Comparison of ENCODE assay signal across 9 cellular contexts in the genomic region with DNA sequence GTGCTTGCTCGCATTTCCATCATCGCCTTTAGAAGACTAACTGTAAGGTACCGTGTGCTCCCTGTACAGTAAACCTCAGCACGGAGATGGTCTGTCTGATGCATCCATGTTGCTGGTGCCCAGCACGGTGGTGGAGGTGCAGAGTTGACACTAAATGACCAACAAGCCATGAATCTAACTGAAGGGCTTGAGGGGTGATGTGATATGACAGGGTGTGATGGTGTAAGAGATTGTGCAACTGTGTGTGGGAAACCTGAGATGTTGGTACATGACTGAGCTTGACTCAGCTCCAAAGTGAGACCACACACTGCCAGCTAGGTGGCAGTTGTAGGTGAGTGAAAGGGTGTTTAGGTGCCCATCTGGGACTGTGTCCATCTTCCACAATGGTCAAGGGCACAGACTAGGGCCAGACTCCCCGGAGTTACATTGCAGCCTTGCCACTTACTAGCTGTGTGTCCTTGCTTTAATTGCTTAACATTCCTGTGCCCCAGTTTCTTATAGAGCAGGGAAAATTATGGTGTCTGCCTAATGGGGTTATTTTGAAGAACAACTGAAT. TPM values are rescaled to one million over a fixed set of nuclear protein-coding genes. Genes with fewer than 3 reads are reported as not detected.
DNase-seq lines count a peak whose midpoint lies in the region; ATAC-seq lines count a peak whose summit lies in the region.
"Had no signal": no experiment of that assay in that cellular context is flagged by ENCODE, and none has a peak within 500 bp of the region (broad histone marks: within the 10 kb centered on the region; RNA-seq: fewer than 3 reads in every experiment).

No MANE protein-coding gene starts in this region.

- no CpG with 5 or more reads among the region's 6 CpGs for WGBS in neuronal stem cell (ENCODE audit: extremely low coverage in 2 of 2, insufficient read length in 2 of 2, insufficient replicate concordance in 1 of 2), 2 donors

- no peak overlapping the region for H3K18ac ChIP-seq in neuronal stem cell (ENCODE audit: low read length)

- no peak for DNase-seq in activated CD4-positive, CD25-positive, alpha-beta regulatory T cell treated with anti-CD3 and anti-CD28 coated beads, Interleukin-2, amount 50 U/mL, for 72 hours
- peak; percentile 72 for DNase-seq in glomerular visceral epithelial cell (ENCODE audit: extremely low spot score)
- DNase-seq in substantia nigra (lab: John Stamatoyannopoulos, UW), result no peak
- DNase-seq in iPS-NIHi7 (ENCODE audit: extremely low spot score), result no peak
- DNase-seq in neuronal stem cell (ENCODE audit: low spot score), result no peak

- no peaks in the 10 kb centered on the region for H3K27me3 ChIP-seq in neuronal stem cell (ENCODE audit: control insufficient read depth in 3 of 3, insufficient read depth in 3 of 3, low read depth in 1 of 3, low read length in 3 of 3)

- no peak overlapping the region for H2BK15ac ChIP-seq in neuronal stem cell (ENCODE audit: low read length)

- H3K27ac Mint-ChIP-seq in T-helper 1 cell treated with Interleukin-12 subunit alpha and Interleukin-12 subunit beta and Interleukin-4 antibody, amounts not matched to agents 30 μg/mL and 1 μg/mL, for 36 hours, result peak overlapping the region; percentile 89

- H3K4me2 ChIP-seq in neuronal stem cell (ENCODE audit: insufficient read depth, low read length, poor library complexity, severe bottlenecking), result no peak overlapping the region

- H4K8ac ChIP-seq in neuronal stem cell (ENCODE audit: low read depth, low read length), result no peak overlapping the region

- no peak overlapping the region for H2AFZ ChIP-seq in neuronal stem cell (ENCODE audit: low read length)

- H3K9me3 Mint-ChIP-seq in T-helper 1 cell treated with Interleukin-12 subunit alpha and Interleukin-12 subunit beta and Interleukin-4 antibody, amounts not matched to agents 30 μg/mL and 1 μg/mL, for 36 hours, result no peaks in the 10 kb centered on the region

- H3K36me3 ChIP-seq in neuronal stem cell (replicated peaks in 1 of 2; ENCODE audit: control insufficient read depth in 2 of 2, insufficient read depth in 2 of 2, low read length in 2 of 2), result peaks cover 87 to 100% of the 10 kb centered on the region in 2 donors

- no peaks in the 10 kb centered on the region for H3K27me3 Mint-ChIP-seq in T-helper 1 cell treated with Interleukin-12 subunit alpha and Interleukin-12 subunit beta and Interleukin-4 antibody, amounts not matched to agents 30 μg/mL and 1 μg/mL, for 36 hours (ENCODE audit: low read depth)

- H3K9me3 ChIP-seq in neuronal stem cell (replicated peaks in 1 of 2; ENCODE audit: control insufficient read depth in 2 of 2, insufficient read depth in 1 of 2, low read depth in 1 of 2, low read length in 2 of 2), result no peaks in the 10 kb centered on the region

- no peak overlapping the region for H3K4me3 ChIP-seq in neuronal stem cell (ENCODE audit: low read length in 2 of 2)
- H3K4me3 ChIP-seq: lung had no signal

- H3K23ac ChIP-seq in neuronal stem cell (ENCODE audit: low read depth, low read length, poor library complexity), result no peak overlapping the region

- H3K4me1 Mint-ChIP-seq in T-helper 1 cell treated with Interleukin-12 subunit alpha and Interleukin-12 subunit beta and Interleukin-4 antibody, amounts not matched to agents 30 μg/mL and 1 μg/mL, for 36 hours (ENCODE audit: low read depth), result peaks cover 93% of the 10 kb centered on the region

- H2BK5ac ChIP-seq in neuronal stem cell (ENCODE audit: low read length), result no peak overlapping the region

- no peak overlapping the region for H3K4ac ChIP-seq in neuronal stem cell (ENCODE audit: low read length)

- H2AK5ac ChIP-seq in neuronal stem cell (ENCODE audit: low read depth, low read length), result no peak overlapping the region

- H3K14ac ChIP-seq in neuronal stem cell (ENCODE audit: low read length), result no peak overlapping the region

- H3K4me3 Mint-ChIP-seq in T-helper 1 cell treated with Interleukin-12 subunit alpha and Interleukin-12 subunit beta and Interleukin-4 antibody, amounts not matched to agents 30 μg/mL and 1 μg/mL, for 36 hours, result peak overlapping the region; percentile 56

- H3K79me1 ChIP-seq in neuronal stem cell (ENCODE audit: low read depth, low read length), result peaks cover 25% of the 10 kb centered on the region

- H3K36me3 Mint-ChIP-seq in T-helper 1 cell treated with Interleukin-12 subunit alpha and Interleukin-12 subunit beta and Interleukin-4 antibody, amounts not matched to agents 30 μg/mL and 1 μg/mL, for 36 hours (ENCODE audit: low read depth), result peaks cover 70% of the 10 kb centered on the region

- no peak overlapping the region for H4K91ac ChIP-seq in neuronal stem cell (ENCODE audit: low read depth, low read length, poor library complexity)

- H3K4me1 ChIP-seq in neuronal stem cell (ENCODE audit: control insufficient read depth in 2 of 2, insufficient read depth in 1 of 2, low read depth in 1 of 2, low read length in 2 of 2), result peaks cover 11 to 63% of the 10 kb centered on the region in 2 donors

- no peak overlapping the region for H2BK120ac ChIP-seq in neuronal stem cell (ENCODE audit: low read depth, low read length)

- H3K9ac ChIP-seq in neuronal stem cell (ENCODE audit: low read depth, low read length, poor library complexity), result no peak overlapping the region

- H2BK12ac ChIP-seq in neuronal stem cell (ENCODE audit: low read length), result no peak overlapping the region

- peak; percentile 70 to 71 for ATAC-seq in activated CD4-positive, CD25-positive, alpha-beta regulatory T cell treated with anti-CD3 and anti-CD28 coated beads, Interleukin-2, amount 50 U/mL, for 24 hours
- ATAC-seq in HG02973 (IDR thresholded peaks at IDR 0.05; ENCODE audit: unreplicated experiment), result no peak

- H3K27ac ChIP-seq in substantia nigra (ENCODE audit: low read depth, low read length, poor library complexity, severe bottlenecking), result peak overlapping the region; percentile 2
- H3K27ac ChIP-seq in neuronal stem cell (replicated peaks; ENCODE audit: low read length), result no peak overlapping the region

RNA-seq across cellular contexts. Expression of a gene that starts 21.4 kb away (rescaled TPM):
- polyA plus RNA-seq in neuronal stem cell (2013, experiment 1 of 2), result 350 TPM
- polyA plus RNA-seq in neuronal stem cell (2013, experiment 2 of 2), result 351 TPM
